Comparison of ENCODE assay signal across 18 cellular contexts in the genomic region with DNA sequence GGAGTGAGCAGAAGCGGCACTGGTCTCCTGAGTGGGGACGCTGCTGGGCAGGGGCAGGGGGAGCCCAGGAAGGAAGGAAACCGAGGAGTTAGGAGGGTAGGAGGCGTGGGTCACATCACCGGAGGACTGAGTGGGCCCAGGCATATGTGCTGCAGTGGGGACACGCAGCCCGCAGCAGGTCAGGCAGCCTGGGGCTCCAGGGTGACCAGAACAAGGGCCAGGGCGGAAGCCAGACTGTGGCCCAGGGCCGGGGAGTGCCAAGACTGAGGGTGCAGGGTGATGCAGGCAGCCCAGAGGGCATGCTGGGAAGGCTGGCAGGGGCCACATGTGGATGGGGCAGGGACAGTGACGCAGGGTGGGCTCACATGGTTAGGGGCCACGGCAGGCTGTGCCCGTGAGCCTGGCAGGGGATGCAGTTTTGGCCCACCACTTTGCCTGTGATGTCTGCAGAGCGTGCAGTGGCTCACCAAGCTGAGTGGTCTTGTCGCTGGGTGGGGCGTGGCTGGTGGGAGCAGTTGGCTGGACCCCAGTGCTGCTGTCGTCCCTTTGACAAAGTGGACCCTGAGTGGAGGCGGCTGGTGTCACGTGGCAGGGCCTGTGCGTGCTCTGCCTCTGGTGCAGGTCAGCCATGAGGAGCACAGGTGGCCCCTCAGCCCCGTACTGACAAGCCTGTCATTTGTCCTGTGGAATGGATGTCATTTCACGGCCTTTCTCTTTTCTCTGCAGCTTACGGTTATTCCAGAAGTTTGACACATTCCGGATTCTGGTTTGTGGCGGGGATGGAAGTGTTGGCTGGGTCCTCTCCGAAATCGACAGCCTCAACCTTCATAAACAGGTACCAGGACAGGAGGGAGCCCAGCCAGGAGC.
A peak's percentile ranks its signal among the peaks of the same experiment; 100 is the strongest.
DNase-seq lines count a peak whose midpoint lies in the region; ATAC-seq, FAIRE-seq and TF ChIP-seq lines count a peak whose summit lies in the region.
"Had no signal": no experiment of that assay in that cellular context is flagged by ENCODE, and none has a peak within 500 bp of the region (broad histone marks: within the 10 kb centered on the region; RNA-seq: fewer than 3 reads in every experiment).

No MANE protein-coding gene starts in this region.

- TF ChIP-seq CTCF in A549 (IDR thresholded peaks at IDR 0.05), result no peak
- no peak for TF ChIP-seq CTCF in brain microvascular endothelial cell (IDR thresholded peaks at IDR 0.05; ENCODE audit: low read depth, low read length, missing control alignments)

- no peak overlapping the region for H3K4me2 ChIP-seq in A549
- H3K4me2 ChIP-seq: PC-9 had no signal

- H3K4me3 ChIP-seq in A549, result no peak overlapping the region
- no peak overlapping the region for H3K4me3 ChIP-seq in CD8-positive, alpha-beta memory T cell (ENCODE audit: low read length)
- no peak overlapping the region for H3K4me3 ChIP-seq in brain microvascular endothelial cell (ENCODE audit: low read depth, low read length)
- H3K4me3 ChIP-seq: PC-9 had no signal

- DNase-seq in A549 (ENCODE audit: low read depth in 1 of 2, low spot score in 1 of 2), result no peak
- DNase-seq in CD8-positive, alpha-beta memory T cell, result peak in 1 of 5 donors; percentile 42
- peak; percentile 19 for DNase-seq in activated naive CD8-positive, alpha-beta T cell treated with anti-CD3 and anti-CD28 coated beads, Interleukin-2, amount 10 ng/mL, durations not matched to agents 7 days and 5 days
- peak; percentile 58 for DNase-seq in natural killer cell treated with Interleukin-12 subunit alpha and Interleukin-12 subunit beta and Interleukin-15 and Interleukin-18, amount 100 ng/mL, for 72 hours (ENCODE audit: low spot score)
- no peak for DNase-seq in NCI-H345 (lab: John Stamatoyannopoulos, UW)
- DNase-seq in globus pallidus (ENCODE audit: low spot score), result no peak
- DNase-seq in brain microvascular endothelial cell, result no peak
- DNase-seq: BE2C, DND-41, foreskin melanocyte, H7, Karpas-422, NCI-H524, PC-9 had no signal

- POLR2A ChIA-PET in A549 (lab: Yijun Ruan, JAX), result no interaction called here
- POLR2A ChIA-PET in CD8-positive, alpha-beta memory T cell (lab: Charles Lee), result no interaction called here
- POLR2A ChIA-PET in activated naive CD8-positive, alpha-beta T cell treated with anti-CD3 and anti-CD28 coated beads, Interleukin-2, amount 10 ng/mL, durations not matched to agents 7 days and 5 days (lab: Charles Lee), result interaction anchor here (1.4 kb wide), 1 partner anchor 35 kb away, joined by 3 read pairs; no protein-coding TSS in a partner anchor

- no peak for TF ChIP-seq EP300 in A549 (IDR thresholded peaks at IDR 0.05)

- WGBS in A549 (ENCODE audit: missing lambda C conversion rate), result 92% methylated on average over 26 of the region's 26 CpGs

- FAIRE-seq in A549 (lab: Jason Lieb, UNC), result no peak
- FAIRE-seq: bronchial epithelial cell had no signal

- H3K9me3 ChIP-seq in A549, result no peaks in the 10 kb centered on the region
- no peaks in the 10 kb centered on the region for H3K9me3 ChIP-seq in CD8-positive, alpha-beta memory T cell (ENCODE audit: low read length)
- H3K9me3 ChIP-seq: BE2C had no signal

- H3K4me3 Mint-ChIP-seq in CD8-positive, alpha-beta memory T cell, result no peak overlapping the region
- H3K4me3 Mint-ChIP-seq in activated naive CD8-positive, alpha-beta T cell treated with anti-CD3 and anti-CD28 coated beads, Interleukin-2, amount 10 ng/mL, durations not matched to agents 7 days and 5 days, result no peak overlapping the region
- no peak overlapping the region for H3K4me3 Mint-ChIP-seq in natural killer cell treated with Interleukin-12 subunit alpha and Interleukin-12 subunit beta and Interleukin-15 and Interleukin-18, amount 100 ng/mL, for 72 hours
- H3K4me3 Mint-ChIP-seq: activated T-helper 1 cell treated with anti-CD3 and anti-CD28 coated beads, Interleukin-12 subunit alpha, Interleukin-12 subunit beta, Interleukin-2, Interleukin-4 antibody, amounts not matched to agents 30 ng/mL and 10 ng/mL and 1 ng/mL, durations not matched to agents 14 hours and 24 hours and 36 hours had no signal

- peak overlapping the region in 6 of 8 donors; percentile 8 to 95 (median 58) for H3K27ac Mint-ChIP-seq in CD8-positive, alpha-beta memory T cell
- peak overlapping the region; percentile 58 for H3K27ac Mint-ChIP-seq in activated naive CD8-positive, alpha-beta T cell treated with anti-CD3 and anti-CD28 coated beads, Interleukin-2, amount 10 ng/mL, durations not matched to agents 7 days and 5 days
- peak overlapping the region; percentile 65 to 68 for H3K27ac Mint-ChIP-seq in natural killer cell treated with Interleukin-12 subunit alpha and Interleukin-12 subunit beta and Interleukin-15 and Interleukin-18, amount 100 ng/mL, for 72 hours
- H3K27ac Mint-ChIP-seq: activated T-helper 1 cell treated with anti-CD3 and anti-CD28 coated beads, Interleukin-12 subunit alpha, Interleukin-12 subunit beta, Interleukin-2, Interleukin-4 antibody, amounts not matched to agents 30 ng/mL and 10 ng/mL and 1 ng/mL, durations not matched to agents 14 hours and 24 hours and 36 hours had no signal

- peaks cover 45% of the 10 kb centered on the region for H3K4me1 ChIP-seq in A549
- H3K4me1 ChIP-seq in CD8-positive, alpha-beta memory T cell (ENCODE audit: insufficient read depth, low read length), result peaks cover 13% of the 10 kb centered on the region
- H3K4me1 ChIP-seq: BE2C had no signal

- peak; percentile 8; a peak in 3 of 6 replicates for ATAC-seq in A549
- ATAC-seq in activated naive CD8-positive, alpha-beta T cell treated with anti-CD3 and anti-CD28 coated beads, Interleukin-2, amount 10 ng/mL, durations not matched to agents 7 days and 5 days (ENCODE audit: low read depth), result no peak
- peak; percentile 12 to 19 for ATAC-seq in natural killer cell treated with Interleukin-12 subunit alpha and Interleukin-12 subunit beta and Interleukin-15 and Interleukin-18, amount 100 ng/mL, for 72 hours
- no peak for ATAC-seq in HG02885 (IDR thresholded peaks at IDR 0.05; ENCODE audit: poor library complexity, unreplicated experiment)
- ATAC-seq: activated CD4-positive, CD25-positive, alpha-beta regulatory T cell treated with anti-CD3 and anti-CD28 coated beads, Interleukin-2, amount 50 U/mL, for 24 hours had no signal

- no peaks in the 10 kb centered on the region for H3K9me3 Mint-ChIP-seq in CD8-positive, alpha-beta memory T cell
- H3K9me3 Mint-ChIP-seq in activated naive CD8-positive, alpha-beta T cell treated with anti-CD3 and anti-CD28 coated beads, Interleukin-2, amount 10 ng/mL, durations not matched to agents 7 days and 5 days, result no peaks in the 10 kb centered on the region
- H3K9me3 Mint-ChIP-seq in natural killer cell treated with Interleukin-12 subunit alpha and Interleukin-12 subunit beta and Interleukin-15 and Interleukin-18, amount 100 ng/mL, for 72 hours, result no peaks in the 10 kb centered on the region
- H3K9me3 Mint-ChIP-seq: activated T-helper 1 cell treated with anti-CD3 and anti-CD28 coated beads, Interleukin-12 subunit alpha, Interleukin-12 subunit beta, Interleukin-2, Interleukin-4 antibody, amounts not matched to agents 30 ng/mL and 10 ng/mL and 1 ng/mL, durations not matched to agents 14 hours and 24 hours and 36 hours had no signal

- CTCF ChIA-PET in A549 (lab: Yijun Ruan, JAX), result interaction anchor here (1.0 to 20.8 kb wide), 4 partner anchors 18 to 391 kb away, joined by 3 to 356 read pairs (median 124); no protein-coding TSS in a partner anchor
- CTCF ChIA-PET in CD8-positive, alpha-beta memory T cell (lab: Charles Lee), result interaction anchor here (1.6 to 8.8 kb wide), 3 partner anchors 12 to 38 kb away, joined by 4 to 239 read pairs (median 6); no protein-coding TSS in a partner anchor

- peaks cover 7 to 97% (median 24%) of the 10 kb centered on the region in 3 donors for H3K36me3 Mint-ChIP-seq in CD8-positive, alpha-beta memory T cell
- peaks cover 14% of the 10 kb centered on the region for H3K36me3 Mint-ChIP-seq in activated naive CD8-positive, alpha-beta T cell treated with anti-CD3 and anti-CD28 coated beads, Interleukin-2, amount 10 ng/mL, durations not matched to agents 7 days and 5 days
- peaks cover 15% of the 10 kb centered on the region for H3K36me3 Mint-ChIP-seq in natural killer cell treated with Interleukin-12 subunit alpha and Interleukin-12 subunit beta and Interleukin-15 and Interleukin-18, amount 100 ng/mL, for 72 hours

- peaks cover 60% of the 10 kb centered on the region for H3K36me3 ChIP-seq in CD8-positive, alpha-beta memory T cell (ENCODE audit: insufficient read depth, low read length)
- H3K36me3 ChIP-seq in brain microvascular endothelial cell (replicated peaks), result peaks cover 6% of the 10 kb centered on the region

- peaks cover 11 to 29% (median 15%) of the 10 kb centered on the region in 3 donors for H3K4me1 Mint-ChIP-seq in CD8-positive, alpha-beta memory T cell
- peaks cover 15% of the 10 kb centered on the region for H3K4me1 Mint-ChIP-seq in activated naive CD8-positive, alpha-beta T cell treated with anti-CD3 and anti-CD28 coated beads, Interleukin-2, amount 10 ng/mL, durations not matched to agents 7 days and 5 days
- peaks cover 23 to 34% of the 10 kb centered on the region in 2 donors for H3K4me1 Mint-ChIP-seq in natural killer cell treated with Interleukin-12 subunit alpha and Interleukin-12 subunit beta and Interleukin-15 and Interleukin-18, amount 100 ng/mL, for 72 hours (ENCODE audit: low read depth in 2 of 2)

- no peak for TF ChIP-seq POLR2A in A549 (IDR thresholded peaks at IDR 0.05; ENCODE audit: low read length)

- in situ Hi-C loops in brain microvascular endothelial cell (cut with HindIII; ENCODE audit: low pct_ligation_motif_present, low sequenced_read_pairs), result no loop called here

- no peak for TF ChIP-seq RAD21 in A549 (conservative IDR thresholded peaks at IDR 0.05 in 1 of 2, IDR thresholded peaks at IDR 0.05 in 1 of 2)

- no peaks in the 10 kb centered on the region for H3K27me3 ChIP-seq in CD8-positive, alpha-beta memory T cell (ENCODE audit: insufficient read depth, low read length, poor library complexity, severe bottlenecking)
- no peaks in the 10 kb centered on the region for H3K27me3 ChIP-seq in brain microvascular endothelial cell (replicated peaks)
- H3K27me3 ChIP-seq: BE2C had no signal

- no peaks in the 10 kb centered on the region for H3K27me3 Mint-ChIP-seq in CD8-positive, alpha-beta memory T cell
- H3K27me3 Mint-ChIP-seq in activated naive CD8-positive, alpha-beta T cell treated with anti-CD3 and anti-CD28 coated beads, Interleukin-2, amount 10 ng/mL, durations not matched to agents 7 days and 5 days, result no peaks in the 10 kb centered on the region
- no peaks in the 10 kb centered on the region for H3K27me3 Mint-ChIP-seq in natural killer cell treated with Interleukin-12 subunit alpha and Interleukin-12 subunit beta and Interleukin-15 and Interleukin-18, amount 100 ng/mL, for 72 hours

- H3K27ac ChIP-seq in A549 (peak overlapping the region; percentile 47 to 94; a peak in 4 of 6 replicates), brain microvascular endothelial cell (no peak overlapping the region)
- no peak overlapping the region for H3K27ac ChIP-seq in CD8-positive, alpha-beta memory T cell (ENCODE audit: low read depth, low read length)
- H3K27ac ChIP-seq: PC-9 had no signal

TF ChIP-seq in A549, 52 proteins besides CTCF, POLR2A, EP300 and RAD21:
- TF ChIP-seq FOXS1 (CRISPR knock-in tag; IDR thresholded peaks at IDR 0.05), result no peak

Comparison
In these comparisons a context has a peak if more than half of its experiments do, and no peak if none do; other contexts are left out.
1. ATAC-seq: peak in A549 (2 of 2) and natural killer cell treated with Interleukin-12 subunit alpha and Interleukin-12 subunit beta and Interleukin-15 and Interleukin-18, amount 100 ng/mL, for 72 hours (2 of 2); none in activated naive CD8-positive, alpha-beta T cell treated with anti-CD3 and anti-CD28 coated beads, Interleukin-2, amount 10 ng/mL, durations not matched to agents 7 days and 5 days (single experiment) and HG02885 (single experiment).
2. DNase-seq: peak in activated naive CD8-positive, alpha-beta T cell treated with anti-CD3 and anti-CD28 coated beads, Interleukin-2, amount 10 ng/mL, durations not matched to agents 7 days and 5 days (single experiment) and natural killer cell treated with Interleukin-12 subunit alpha and Interleukin-12 subunit beta and Interleukin-15 and Interleukin-18, amount 100 ng/mL, for 72 hours (single experiment); none in A549 (0 of 2), NCI-H345 (single experiment), globus pallidus (single experiment) and brain microvascular endothelial cell (single experiment).
3. H3K27ac ChIP-seq: peak in A549 (2 of 2); none in CD8-positive, alpha-beta memory T cell (single experiment) and brain microvascular endothelial cell (single experiment).
4. Peak in every context shown above with its lines, with median percentiles within 50 percentile points of each other: H3K27ac Mint-ChIP-seq.